In the genomic region with DNA sequence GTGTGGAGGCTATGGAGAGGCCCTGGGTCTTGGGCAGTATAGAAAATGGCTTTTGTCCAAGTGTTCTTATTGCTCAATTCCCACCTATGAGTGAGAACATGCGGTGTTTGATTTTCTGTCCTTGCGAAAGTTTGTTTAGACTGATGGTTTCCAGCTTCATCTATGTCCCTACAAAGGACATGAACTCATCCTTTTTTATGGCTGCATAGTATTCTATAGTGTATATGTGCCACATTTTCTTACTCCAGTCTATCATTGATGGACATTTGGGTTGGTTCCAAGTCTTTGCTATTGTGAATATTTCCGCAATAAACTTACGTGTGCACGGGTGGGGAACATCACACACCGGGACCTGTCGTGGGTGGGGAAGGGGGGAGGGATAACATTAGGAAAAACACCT, we compare ENCODE assay signal across 1 cellular context.
TF ChIP-seq lines count a peak whose summit lies in the region.

No MANE protein-coding gene starts in this region.

TF ChIP-seq in K562, 482 proteins besides CTCF, POLR2A, EP300 and RAD21:
- TF ChIP-seq NR1H2 (CRISPR knock-in tag; IDR thresholded peaks at IDR 0.05) (0 out of 2 replicates have a peak, but pooled peaks have one; percentile 52), SMARCA5 (IDR thresholded peaks at IDR 0.05) (peak; percentile 77), CEBPB (tag; IDR thresholded peaks at IDR 0.05) (peak; percentile 72), NFIC (IDR thresholded peaks at IDR 0.05) (peak; percentile 53), GATA2 (CRISPR knock-in tag; IDR thresholded peaks at IDR 0.05) (0 out of 2 replicates have a peak, but pooled peaks have one; percentile 12), CC2D1A (IDR thresholded peaks at IDR 0.05) (0 out of 2 replicates have a peak, but pooled peaks have one; percentile 38), KDM1A (IDR thresholded peaks at IDR 0.05) (peak; percentile 69 to 90), RCOR1 (IDR thresholded peaks at IDR 0.05; ENCODE audit: borderline replicate concordance in 1 of 2, low read depth in 2 of 2, low read length in 2 of 2) (peak in 1 of 2 experiments; percentile 36; a peak in 1 of 4 replicates), TRIM24 (IDR thresholded peaks at IDR 0.05) (peak in 1 of 2 experiments; percentile 16; a peak in 1 of 4 replicates), HDAC2 (IDR thresholded peaks at IDR 0.05) (peak; percentile 86; the same call in 1 of the 2 replicates), ZNF146 (CRISPR knock-in tag; IDR thresholded peaks at IDR 0.05; ENCODE audit: unreplicated experiment) (peak; percentile 98), HDAC1 (IDR thresholded peaks at IDR 0.05) (peak in 1 of 2 experiments; percentile 47; a peak in 2 of 4 replicates), BCOR (IDR thresholded peaks at IDR 0.05) (peak; percentile 94), PHF20 (IDR thresholded peaks at IDR 0.05; ENCODE audit: partially characterized antibody) (peak; percentile 23), RBM25 (IDR thresholded peaks at IDR 0.05; ENCODE audit: low read depth, low read length, severe bottlenecking) (peak; percentile 55)
- TF ChIP-seq, protein P1, sequence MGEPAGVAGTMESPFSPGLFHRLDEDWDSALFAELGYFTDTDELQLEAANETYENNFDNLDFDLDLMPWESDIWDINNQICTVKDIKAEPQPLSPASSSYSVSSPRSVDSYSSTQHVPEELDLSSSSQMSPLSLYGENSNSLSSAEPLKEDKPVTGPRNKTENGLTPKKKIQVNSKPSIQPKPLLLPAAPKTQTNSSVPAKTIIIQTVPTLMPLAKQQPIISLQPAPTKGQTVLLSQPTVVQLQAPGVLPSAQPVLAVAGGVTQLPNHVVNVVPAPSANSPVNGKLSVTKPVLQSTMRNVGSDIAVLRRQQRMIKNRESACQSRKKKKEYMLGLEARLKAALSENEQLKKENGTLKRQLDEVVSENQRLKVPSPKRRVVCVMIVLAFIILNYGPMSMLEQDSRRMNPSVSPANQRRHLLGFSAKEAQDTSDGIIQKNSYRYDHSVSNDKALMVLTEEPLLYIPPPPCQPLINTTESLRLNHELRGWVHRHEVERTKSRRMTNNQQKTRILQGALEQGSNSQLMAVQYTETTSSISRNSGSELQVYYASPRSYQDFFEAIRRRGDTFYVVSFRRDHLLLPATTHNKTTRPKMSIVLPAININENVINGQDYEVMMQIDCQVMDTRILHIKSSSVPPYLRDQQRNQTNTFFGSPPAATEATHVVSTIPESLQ (CRISPR knock-in tag; IDR thresholded peaks at IDR 0.05) = 0 out of 2 replicates have a peak, but pooled peaks have one; percentile 37
